30 cellular contexts compared by ENCODE assay signal in the genomic region with DNA sequence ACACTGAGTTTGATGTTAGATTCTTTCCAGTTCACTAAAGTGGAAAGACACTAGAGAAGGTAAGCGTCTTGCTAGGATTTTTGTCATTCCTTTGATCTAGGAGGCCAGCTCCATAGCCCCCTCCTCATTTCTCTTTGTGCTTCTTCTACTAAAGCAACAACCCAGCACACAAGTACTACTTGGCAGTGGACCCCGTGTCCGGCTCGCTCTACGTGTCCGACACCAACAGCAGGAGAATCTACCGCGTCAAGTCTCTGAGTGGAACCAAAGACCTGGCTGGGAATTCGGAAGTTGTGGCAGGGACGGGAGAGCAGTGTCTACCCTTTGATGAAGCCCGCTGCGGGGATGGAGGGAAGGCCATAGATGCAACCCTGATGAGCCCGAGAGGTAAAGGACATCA.
"Had no signal": no experiment of that assay in that cellular context is flagged by ENCODE, and none has a peak within 500 bp of the region (broad histone marks: within the 10 kb centered on the region; RNA-seq: fewer than 3 reads in every experiment).

No MANE protein-coding gene starts in this region.

- DNase-seq: Karpas-422, Kasumi-1, MM.1S, MV-4-11, NCI-H1048, NCI-H1092, NCI-H1092 treated with DMSO at 0.1 percent for 48 hours, NCI-H1105, NCI-H1105 treated with DMSO at 0.1 percent for 48 hours, NCI-H1417 treated with DMSO at 0.1 percent for 48 hours, NCI-H1436, NCI-H1436 treated with DMSO at 0.1 percent for 48 hours, NCI-H1694, NCI-H1694 treated with DMSO at 0.1 percent for 48 hours, NCI-H187, NCI-H187 treated with DMSO at 0.1 percent for 48 hours, NCI-H1930, NCI-H2029, NCI-H2081 treated with DMSO at 0.1 percent for 48 hours, NCI-H2107, NCI-H2171, NCI-H2171 treated with DMSO at 0.1 percent for 48 hours, NCI-H226, NCI-H345, NCI-H446, NCI-H446 treated with DMSO at 0.1 percent for 48 hours, NCI-H510A, NCI-H510A treated with DMSO at 0.1 percent for 48 hours had no signal

- H3K27me3 ChIP-seq: MG63 had no signal

- H3K36me3 ChIP-seq: MG63 had no signal

- H3K9me3 ChIP-seq: MG63 had no signal

- H3K4me2 ChIP-seq: KMS-11 had no signal

- H3K27ac ChIP-seq: KMS-11 had no signal

- H3K4me3 ChIP-seq: MG63 had no signal

- H3K9ac ChIP-seq: KMS-11 had no signal
